ENCODE assay signal across 7 cellular contexts in genomic region chr6:85291326-85291725, GRCh38.
"Had no signal": no experiment of that assay in that cellular context is flagged by ENCODE, and none has a peak within 500 bp of the region (broad histone marks: within the 10 kb centered on the region; RNA-seq: fewer than 3 reads in every experiment).

No MANE protein-coding gene starts in this region.

- FAIRE-seq: HTR-8/SVneo, K562 had no signal

- ATAC-seq: K562 had no signal

- H3K4me3 ChIP-seq: K562 had no signal

- DNase-seq: IMR-90, KBM-7, KG1 had no signal

- H3K4me2 ChIP-seq: KMS-11 had no signal

- H3K9ac ChIP-seq: KMS-11 had no signal

- H3K27ac ChIP-seq: HL-60, KMS-11 had no signal
